20 cellular contexts compared by ENCODE assay signal in genomic region chr1:87955038-87955437, GRCh38.
"Had no signal": no experiment of that assay in that cellular context is flagged by ENCODE, and none has a peak within 500 bp of the region (broad histone marks: within the 10 kb centered on the region; RNA-seq: fewer than 3 reads in every experiment).

No MANE protein-coding gene starts in this region.

- H3K4me1 ChIP-seq: body of pancreas, upper lobe of right lung had no signal

- ATAC-seq: activated CD8-positive, alpha-beta T cell treated with anti-CD3 and anti-CD28 coated beads for 36 hours; activated naive CD4-positive, alpha-beta T cell treated with anti-CD3 and anti-CD28 coated beads, Interleukin-2, amount 50 U/mL, for 72 hours; body of pancreas; gastroesophageal sphincter; left colon; mucosa of descending colon; stimulated activated effector memory CD8-positive, alpha-beta T cell treated with anti-CD3 and anti-CD28 coated beads, Interleukin-12 subunit alpha, Interleukin-12 subunit beta, amount 100 ng/mL, for 72 hours; upper lobe of right lung had no signal

- H3K9me3 ChIP-seq: body of pancreas, gastroesophageal sphincter, mucosa of descending colon, upper lobe of right lung had no signal

- DNase-seq: activated B cell treated with CpG ODN at 0.5 μM for 24 hours; activated CD4-positive, alpha-beta T cell treated with anti-CD3 and anti-CD28 coated beads, Interleukin-2, amount 50 U/mL, for 1 hour; activated CD8-positive, alpha-beta T cell treated with anti-CD3 and anti-CD28 coated beads for 36 hours; activated naive CD4-positive, alpha-beta T cell; activated T-cell treated with anti-CD3 and anti-CD28 coated beads, Interleukin-2, amount 50 U/mL, for 48 hours; body of pancreas; hypothalamus; immature natural killer cell; kidney; left colon; mucosa of descending colon; stimulated activated CD4-positive, alpha-beta T cell treated with anti-CD3 and anti-CD28 coated beads, Interleukin-4, amount 100 ng/mL, for 24 hours; T-helper 1 cell; upper lobe of right lung had no signal

- H3K36me3 ChIP-seq: gastroesophageal sphincter, upper lobe of right lung had no signal

- H3K27me3 ChIP-seq: body of pancreas, gastroesophageal sphincter, upper lobe of right lung had no signal

- FAIRE-seq: endothelial cell of umbilical vein, kidney had no signal

- H3K4me3 ChIP-seq: body of pancreas, gastroesophageal sphincter, lung, mucosa of descending colon, skin epidermis, upper lobe of right lung had no signal

- H3K27ac ChIP-seq: body of pancreas, gastroesophageal sphincter, skin epidermis, upper lobe of right lung had no signal
